ENCODE assay signal across 8 cellular contexts in the genomic region with DNA sequence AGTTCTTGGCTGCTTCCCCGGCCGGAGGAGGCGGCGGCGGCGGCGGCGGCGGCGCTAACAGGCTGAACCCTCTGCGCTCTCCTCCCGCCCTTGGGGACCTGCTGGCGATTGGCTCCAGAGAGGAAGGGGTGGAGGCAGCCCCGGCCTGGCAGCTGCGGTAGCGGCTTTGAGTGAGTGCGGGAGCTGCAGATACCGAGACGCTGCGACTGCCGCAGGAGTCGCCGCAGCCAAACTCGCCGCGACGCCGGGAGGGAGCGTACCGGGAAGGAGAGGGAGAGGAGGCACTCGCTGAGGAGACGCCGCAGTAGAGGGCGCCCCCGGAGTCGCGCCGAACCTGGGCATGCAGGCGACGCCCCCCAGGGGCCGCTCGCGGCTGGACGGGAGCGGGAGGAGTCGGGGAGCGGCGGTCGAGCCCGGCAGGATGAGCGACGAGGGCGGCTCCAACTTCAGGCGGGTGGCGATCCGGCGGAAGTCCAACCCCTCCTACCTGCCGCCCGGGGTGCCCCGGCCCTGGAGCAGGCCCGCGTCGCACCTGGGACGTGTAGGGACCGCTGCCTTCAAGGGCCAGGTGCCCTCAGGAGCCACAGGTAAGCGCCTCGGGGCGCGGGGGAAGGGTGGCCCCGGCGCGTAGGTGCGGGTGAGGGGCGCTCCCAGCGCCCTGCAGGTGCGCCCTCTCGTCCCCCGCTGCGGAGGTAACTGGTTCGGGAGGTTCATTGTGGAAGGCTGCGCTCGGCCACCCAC. TPM values are rescaled to one million over a fixed set of nuclear protein-coding genes. Genes with fewer than 3 reads are reported as not detected.
A peak's percentile ranks its signal among the peaks of the same experiment; 100 is the strongest.
DNase-seq lines count a peak whose midpoint lies in the region; ATAC-seq and TF ChIP-seq lines count a peak whose summit lies in the region.

A gene (plus strand): TSS at position 186 of the 741 bp plus-strand sequence.

- H3K4me3 ChIP-seq in GM12864 (ENCODE audit: low read depth, low read length) (peak within 1 kb of the TSS; percentile 80), MG63 (peak within 1 kb of the TSS; percentile 59), RWPE2 (ENCODE audit: severe bottlenecking) (peak within 1 kb of the TSS; percentile 90), vagina (peak within 1 kb of the TSS; percentile 56 to 67)

- peak within 1 kb of the TSS; percentile 95 for H3K4me3 Mint-ChIP-seq in osteocyte (ENCODE audit: unreplicated experiment)

- TF ChIP-seq POLR2A in vagina (IDR thresholded peaks at IDR 0.05), result peak in 1 of 2 donors; percentile 36

- peak; percentile 16 for DNase-seq in GM12864 (ENCODE audit: low read depth)
- peak; percentile 81 for DNase-seq in HEK293T (ENCODE audit: extremely low spot score)
- DNase-seq in MG63, result peak; percentile 94
- DNase-seq in RWPE2 (ENCODE audit: low spot score), result peak; percentile 94
- peak; percentile 83 for DNase-seq in amniotic epithelial cell (ENCODE audit: low read depth)
- peak; percentile 90 for DNase-seq in cardiac septum (ENCODE audit: low spot score)
- peak; percentile 92 for DNase-seq in osteocyte (ENCODE audit: extremely low spot score, unreplicated experiment)
- no peak for DNase-seq in vagina (ENCODE audit: extremely low spot score in 2 of 2)

- peak; percentile 88 for ATAC-seq in RWPE2 (ENCODE audit: low read depth)

- peaks cover 22% of the 10 kb centered on the region for H3K27me3 Mint-ChIP-seq in osteocyte (ENCODE audit: unreplicated experiment)

- H3K9me3 ChIP-seq in MG63, result no peaks in the 10 kb centered on the region
- no peaks in the 10 kb centered on the region for H3K9me3 ChIP-seq in RWPE2 (ENCODE audit: severe bottlenecking)
- no peaks in the 10 kb centered on the region for H3K9me3 ChIP-seq in vagina

- intact Hi-C loops in cardiac septum (cut with DNase I) (loop anchor here (2.0 kb wide), 1 partner anchor 55 kb away; no protein-coding TSS in a partner anchor), vagina (cut with DNase I) (no loop called here)

- no peaks in the 10 kb centered on the region for H3K36me3 ChIP-seq in MG63
- peaks cover 11% of the 10 kb centered on the region for H3K36me3 ChIP-seq in RWPE2 (ENCODE audit: low read depth)
- H3K36me3 ChIP-seq in vagina, result no peaks in the 10 kb centered on the region

- no peaks in the 10 kb centered on the region for H3K9me3 Mint-ChIP-seq in osteocyte (ENCODE audit: unreplicated experiment)

- H3K4me1 Mint-ChIP-seq in osteocyte (ENCODE audit: unreplicated experiment), result peaks cover 18% of the 10 kb centered on the region

- TF ChIP-seq CTCF in GM12864 (IDR thresholded peaks at IDR 0.05; ENCODE audit: low read depth, low read length, missing control alignments) (peak; percentile 37), RWPE2 (IDR thresholded peaks at IDR 0.05; ENCODE audit: poor library complexity, severe bottlenecking) (peak; percentile 67), osteocyte (IDR thresholded peaks at IDR 0.05) (peak; percentile 53), vagina (IDR thresholded peaks at IDR 0.05) (peak in 1 of 3 experiments; percentile 36)

- no peak within 1 kb of the TSS for H3K27ac Mint-ChIP-seq in osteocyte (ENCODE audit: unreplicated experiment)

- H3K27ac ChIP-seq in RWPE2 (ENCODE audit: poor library complexity, severe bottlenecking) (peak within 1 kb of the TSS; percentile 88), vagina (peak within 1 kb of the TSS; percentile 85)

- CTCF ChIA-PET in HEK293T (lab: Yijun Ruan, JAX), result no interaction called here

- H3K4me1 ChIP-seq in RWPE2 (ENCODE audit: insufficient read depth, poor library complexity, severe bottlenecking) (peaks cover 19% of the 10 kb centered on the region), vagina (peaks cover 12% of the 10 kb centered on the region)

- peaks cover 24% of the 10 kb centered on the region for H3K27me3 ChIP-seq in MG63
- H3K27me3 ChIP-seq in RWPE2 (ENCODE audit: insufficient read depth, poor library complexity, severe bottlenecking), result no peaks in the 10 kb centered on the region
- no peaks in the 10 kb centered on the region for H3K27me3 ChIP-seq in vagina

- POLR2A ChIA-PET in HEK293T (lab: Yijun Ruan, JAX), result interaction anchor here (0.6 to 1.3 kb wide), 5 partner anchors 21 to 356 kb away, joined by 3 to 4 read pairs (median 3); a partner anchor contains a TSS

- no peaks in the 10 kb centered on the region for H3K36me3 Mint-ChIP-seq in osteocyte (ENCODE audit: unreplicated experiment)

TF ChIP-seq in HEK293T, 16 proteins besides CTCF, POLR2A, EP300 and RAD21:
- TF ChIP-seq SP1 (IDR thresholded peaks at IDR 0.05) (no peak), LEF1 (IDR thresholded peaks at IDR 0.05; ENCODE audit: borderline replicate concordance) (no peak), ZNF384 (IDR thresholded peaks at IDR 0.05) (no peak), L3MBTL2 (conservative IDR thresholded peaks at IDR 0.05) (peak; percentile 47), FOXA1 (IDR thresholded peaks at IDR 0.05) (no peak), FOXK2 (IDR thresholded peaks at IDR 0.05) (no peak), CTBP1 (IDR thresholded peaks at IDR 0.05; ENCODE audit: borderline replicate concordance) (peak; percentile 10; the same call in 1 of the 2 replicates), SUZ12 (IDR thresholded peaks at IDR 0.05) (no peak), TARDBP (IDR thresholded peaks at IDR 0.05) (no peak), FOXM1 (IDR thresholded peaks at IDR 0.05; ENCODE audit: borderline replicate concordance) (no peak), NFRKB (IDR thresholded peaks at IDR 0.05) (no peak), HDGF (IDR thresholded peaks at IDR 0.05; ENCODE audit: borderline replicate concordance) (no peak), BHLHE40 (IDR thresholded peaks at IDR 0.05; ENCODE audit: borderline replicate concordance) (no peak), ELF4 (IDR thresholded peaks at IDR 0.05) (no peak)
- TF ChIP-seq, protein P1, sequence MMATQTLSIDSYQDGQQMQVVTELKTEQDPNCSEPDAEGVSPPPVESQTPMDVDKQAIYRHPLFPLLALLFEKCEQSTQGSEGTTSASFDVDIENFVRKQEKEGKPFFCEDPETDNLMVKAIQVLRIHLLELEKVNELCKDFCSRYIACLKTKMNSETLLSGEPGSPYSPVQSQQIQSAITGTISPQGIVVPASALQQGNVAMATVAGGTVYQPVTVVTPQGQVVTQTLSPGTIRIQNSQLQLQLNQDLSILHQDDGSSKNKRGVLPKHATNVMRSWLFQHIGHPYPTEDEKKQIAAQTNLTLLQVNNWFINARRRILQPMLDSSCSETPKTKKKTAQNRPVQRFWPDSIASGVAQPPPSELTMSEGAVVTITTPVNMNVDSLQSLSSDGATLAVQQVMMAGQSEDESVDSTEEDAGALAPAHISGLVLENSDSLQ (IDR thresholded peaks at IDR 0.05), result no peak
TF ChIP-seq in HEK293T: peak in this region for 2.

RNA-seq across cellular contexts. Expression of the gene that starts here (rescaled TPM):
- total RNA-seq in MG63 (2014; rRNA removed; shearing (Covaris generic); ENCODE audit: low replicate concordance), result 3.1 and 9.3 TPM in 2 replicates
- total RNA-seq in cardiac septum (19.4 TPM), osteocyte (7.6 and 8.0 TPM in 2 replicates), vagina (38.3 TPM)

Comparison
In these comparisons a context has a peak if more than half of its experiments do, and no peak if none do; other contexts are left out.
1. DNase-seq: peak in GM12864 (single experiment), HEK293T (single experiment), MG63 (single experiment), RWPE2 (single experiment), amniotic epithelial cell (single experiment), cardiac septum (single experiment) and osteocyte (single experiment); none in vagina (0 of 2).
2. Peak in every context shown above with its lines, with median percentiles within 50 percentile points of each other: H3K4me3 ChIP-seq.